Comparison of ENCODE assay signal across 22 cellular contexts in genomic region chr22:20792221-20792965, GRCh38. TPM values are rescaled to one million over a fixed set of nuclear protein-coding genes. Genes with fewer than 3 reads are reported as not detected.
A peak's percentile ranks its signal among the peaks of the same experiment; 100 is the strongest.
DNase-seq lines count a peak whose midpoint lies in the region; ATAC-seq and TF ChIP-seq lines count a peak whose summit lies in the region.
"Had no signal": no experiment of that assay in that cellular context is flagged by ENCODE, and none has a peak within 500 bp of the region (broad histone marks: within the 10 kb centered on the region; RNA-seq: fewer than 3 reads in every experiment).

No MANE protein-coding gene starts in this region.

- TF ChIP-seq POLR2A in gastroesophageal sphincter (IDR thresholded peaks at IDR 0.05), result no peak

- H2BK12ac ChIP-seq in trophoblast cell (ENCODE audit: low read length), result no peak overlapping the region

- no peak overlapping the region for H4K8ac ChIP-seq in trophoblast cell (ENCODE audit: low read depth, low read length)

- WGBS in trophoblast cell (ENCODE audit: extremely low coverage, insufficient coverage, insufficient read length), result no CpG with 5 or more reads among the region's 12 CpGs
- 83 to 94% methylated on average over 2 to 10 of the region's 12 CpGs for WGBS in gastroesophageal sphincter (ENCODE audit: low coverage in 1 of 2), 2 donors

- no peaks in the 10 kb centered on the region for H3K79me2 ChIP-seq in trophoblast cell (ENCODE audit: control insufficient read depth, insufficient read depth, low read length, poor library complexity)

- no peaks in the 10 kb centered on the region for H3K4me1 ChIP-seq in trophoblast cell (ENCODE audit: control insufficient read depth in 1 of 2, insufficient read depth in 2 of 2, low read length in 2 of 2)
- H3K4me1 ChIP-seq in gastroesophageal sphincter, result peaks cover 0 to 9% (median 0%) of the 10 kb centered on the region in 3 donors

- intact Hi-C loops in activated naive CD4-positive, alpha-beta T cell treated with anti-CD3 and anti-CD28 coated beads for 36 hours (cut with micrococcal nuclease), result no loop called here
- intact Hi-C loops in dorsolateral prefrontal cortex (cut with DNase I), result no loop called here

- H3K18ac ChIP-seq in trophoblast cell (ENCODE audit: low read length), result no peak overlapping the region

- H3K9ac ChIP-seq in trophoblast cell (ENCODE audit: low read length), result no peak overlapping the region

- no peak overlapping the region for H3K4ac ChIP-seq in trophoblast cell (ENCODE audit: low read depth, low read length)

- H3K36me3 ChIP-seq in trophoblast cell (ENCODE audit: control insufficient read depth in 1 of 2, insufficient read depth in 2 of 2, low read length in 2 of 2) (peaks cover 36 to 43% of the 10 kb centered on the region in 2 experiments), gastroesophageal sphincter (peaks cover 0 to 89% of the 10 kb centered on the region in 2 donors)

- H4K91ac ChIP-seq in trophoblast cell (ENCODE audit: low read depth, low read length), result no peak overlapping the region

- no peak overlapping the region for H2AK5ac ChIP-seq in trophoblast cell (ENCODE audit: low read length)

- H3K4me2 ChIP-seq in trophoblast cell (ENCODE audit: low read length), result no peak overlapping the region

- H2BK120ac ChIP-seq in trophoblast cell (ENCODE audit: insufficient read depth, low read length, poor library complexity), result no peak overlapping the region

- TF ChIP-seq CTCF in dorsolateral prefrontal cortex (IDR thresholded peaks at IDR 0.05 in 54 of 56, conservative IDR thresholded peaks at IDR 0.05 in 2 of 56; ENCODE audit: low read depth in 1 of 56, partially characterized antibody in 56 of 56), result no peak
- no peak for TF ChIP-seq CTCF in gastroesophageal sphincter (IDR thresholded peaks at IDR 0.05)

- H3K27me3 ChIP-seq in dorsolateral prefrontal cortex, result no peaks in the 10 kb centered on the region
- no peaks in the 10 kb centered on the region for H3K27me3 ChIP-seq in trophoblast cell (ENCODE audit: insufficient read depth, low read length)
- H3K27me3 ChIP-seq in gastroesophageal sphincter, result no peaks in the 10 kb centered on the region
- H3K27me3 ChIP-seq: SJCRH30 had no signal

- H2AFZ ChIP-seq in trophoblast cell (ENCODE audit: insufficient read depth, low read length, poor library complexity), result no peak overlapping the region

- no peak for TF ChIP-seq EP300 in gastroesophageal sphincter (IDR thresholded peaks at IDR 0.05)

- no peaks in the 10 kb centered on the region for H3K27me3 Mint-ChIP-seq in activated naive CD4-positive, alpha-beta T cell treated with anti-CD3 and anti-CD28 coated beads, Interleukin-2, amount 50 U/mL, for 24 hours
- no peaks in the 10 kb centered on the region for H3K27me3 Mint-ChIP-seq in activated naive CD4-positive, alpha-beta T cell treated with anti-CD3 and anti-CD28 coated beads for 36 hours (ENCODE audit: low read depth)

- H3K9me3 ChIP-seq in trophoblast cell (ENCODE audit: insufficient read depth, low read depth, low read length), result no peaks in the 10 kb centered on the region
- H3K9me3 ChIP-seq in gastroesophageal sphincter, result no peaks in the 10 kb centered on the region
- H3K9me3 ChIP-seq: SJCRH30 had no signal

- CTCF ChIA-PET in activated naive CD4-positive, alpha-beta T cell treated with anti-CD3 and anti-CD28 coated beads for 36 hours (lab: Charles Lee), result interaction anchor here (0.6 to 1.2 kb wide), 2 partner anchors 8 to 35 kb away, joined by 3 to 4 read pairs; no protein-coding TSS in a partner anchor

- no peak overlapping the region for H3K4me3 Mint-ChIP-seq in activated naive CD4-positive, alpha-beta T cell treated with anti-CD3 and anti-CD28 coated beads, Interleukin-2, amount 50 U/mL, for 24 hours
- H3K4me3 Mint-ChIP-seq in activated naive CD4-positive, alpha-beta T cell treated with anti-CD3 and anti-CD28 coated beads for 36 hours, result no peak overlapping the region
- H3K4me3 Mint-ChIP-seq: CD8-positive, alpha-beta T cell had no signal

- no peaks in the 10 kb centered on the region for H3K9me3 Mint-ChIP-seq in activated naive CD4-positive, alpha-beta T cell treated with anti-CD3 and anti-CD28 coated beads, Interleukin-2, amount 50 U/mL, for 24 hours
- H3K9me3 Mint-ChIP-seq in activated naive CD4-positive, alpha-beta T cell treated with anti-CD3 and anti-CD28 coated beads for 36 hours, result no peaks in the 10 kb centered on the region
- H3K9me3 Mint-ChIP-seq: CD8-positive, alpha-beta T cell had no signal

- H3K27ac ChIP-seq in dorsolateral prefrontal cortex (peak overlapping the region in 58 of 59 donors; percentile 8 to 96 (median 80)), trophoblast cell (ENCODE audit: low read depth, low read length) (no peak overlapping the region), gastroesophageal sphincter (peak overlapping the region in 1 of 4 donors; percentile 33)
- H3K27ac ChIP-seq: 22Rv1 had no signal

- H3K4me1 Mint-ChIP-seq in activated naive CD4-positive, alpha-beta T cell treated with anti-CD3 and anti-CD28 coated beads, Interleukin-2, amount 50 U/mL, for 24 hours, result no peaks in the 10 kb centered on the region
- H3K4me1 Mint-ChIP-seq in activated naive CD4-positive, alpha-beta T cell treated with anti-CD3 and anti-CD28 coated beads for 36 hours (ENCODE audit: low read depth), result no peaks in the 10 kb centered on the region

- H2BK5ac ChIP-seq in trophoblast cell (ENCODE audit: low read depth, low read length, poor library complexity), result no peak overlapping the region

- ATAC-seq in gastroesophageal sphincter, result no peak
- ATAC-seq: CD8-positive, alpha-beta T cell had no signal

- H3K27ac Mint-ChIP-seq in activated naive CD4-positive, alpha-beta T cell treated with anti-CD3 and anti-CD28 coated beads, Interleukin-2, amount 50 U/mL, for 24 hours, result peak overlapping the region; percentile 46
- H3K27ac Mint-ChIP-seq in activated naive CD4-positive, alpha-beta T cell treated with anti-CD3 and anti-CD28 coated beads for 36 hours, result no peak overlapping the region
- H3K27ac Mint-ChIP-seq: CD8-positive, alpha-beta T cell had no signal

- H3K36me3 Mint-ChIP-seq in activated naive CD4-positive, alpha-beta T cell treated with anti-CD3 and anti-CD28 coated beads, Interleukin-2, amount 50 U/mL, for 24 hours, result peaks cover 20% of the 10 kb centered on the region
- peaks cover 21% of the 10 kb centered on the region for H3K36me3 Mint-ChIP-seq in activated naive CD4-positive, alpha-beta T cell treated with anti-CD3 and anti-CD28 coated beads for 36 hours (ENCODE audit: low read depth)

- no peak overlapping the region for H3K14ac ChIP-seq in trophoblast cell (ENCODE audit: low read length)

- H3K4me3 ChIP-seq in dorsolateral prefrontal cortex, result no peak overlapping the region
- no peak overlapping the region for H3K4me3 ChIP-seq in trophoblast cell (ENCODE audit: low read depth, low read length)
- H3K4me3 ChIP-seq in gastroesophageal sphincter, result no peak overlapping the region
- H3K4me3 ChIP-seq: SJCRH30 had no signal

- no peak overlapping the region for H4K12ac ChIP-seq in trophoblast cell (ENCODE audit: low read depth, low read length)

- DNase-seq in activated naive CD4-positive, alpha-beta T cell treated with anti-CD3 and anti-CD28 coated beads for 36 hours, result no peak
- DNase-seq in dorsolateral prefrontal cortex (no peak), trophoblast cell (no peak), SW480 (ENCODE audit: low spot score) (no peak), iPS-NIHi11 (ENCODE audit: low spot score) (no peak), hypothalamus (lab: John Stamatoyannopoulos, UW) (no peak)
- DNase-seq: AML-193; C1 segment of cervical spinal cord; CD8-positive, alpha-beta T cell; DND-41; KBM-7; MM.1S; NCI-H1048; NCI-H1417 treated with DMSO at 0.1 percent for 48 hours; NCI-H187; NCI-H446 treated with DMSO at 0.1 percent for 48 hours; NCI-H526 treated with DMSO at 0.1 percent for 48 hours; OCI-M1; SJCRH30 had no signal

- H3K79me1 ChIP-seq in trophoblast cell (ENCODE audit: low read length), result no peaks in the 10 kb centered on the region

- H3K23ac ChIP-seq in trophoblast cell (ENCODE audit: low read length), result peak overlapping the region; percentile 11

RNA-seq across cellular contexts. Expression of gene SERPIND1, which starts 18.5 kb away (rescaled TPM):
- not detected for total RNA-seq in activated naive CD4-positive, alpha-beta T cell treated with anti-CD3 and anti-CD28 coated beads for 36 hours
- 1 to 10 TPM in 26 of 120 experiments, under 1 TPM in 70, not detected in 24; 0.11 to 4.7 (median 0.61) TPM for total RNA-seq in dorsolateral prefrontal cortex
- not detected in 2 replicates for polyA plus RNA-seq in trophoblast cell (2013)
- under 1 TPM in 1 of 4 donors, not detected in 3; 0.15 TPM for total RNA-seq in gastroesophageal sphincter
- total RNA-seq: CD8-positive, alpha-beta T cell had no signal
